8 cellular contexts compared by ENCODE assay signal in the genomic region with DNA sequence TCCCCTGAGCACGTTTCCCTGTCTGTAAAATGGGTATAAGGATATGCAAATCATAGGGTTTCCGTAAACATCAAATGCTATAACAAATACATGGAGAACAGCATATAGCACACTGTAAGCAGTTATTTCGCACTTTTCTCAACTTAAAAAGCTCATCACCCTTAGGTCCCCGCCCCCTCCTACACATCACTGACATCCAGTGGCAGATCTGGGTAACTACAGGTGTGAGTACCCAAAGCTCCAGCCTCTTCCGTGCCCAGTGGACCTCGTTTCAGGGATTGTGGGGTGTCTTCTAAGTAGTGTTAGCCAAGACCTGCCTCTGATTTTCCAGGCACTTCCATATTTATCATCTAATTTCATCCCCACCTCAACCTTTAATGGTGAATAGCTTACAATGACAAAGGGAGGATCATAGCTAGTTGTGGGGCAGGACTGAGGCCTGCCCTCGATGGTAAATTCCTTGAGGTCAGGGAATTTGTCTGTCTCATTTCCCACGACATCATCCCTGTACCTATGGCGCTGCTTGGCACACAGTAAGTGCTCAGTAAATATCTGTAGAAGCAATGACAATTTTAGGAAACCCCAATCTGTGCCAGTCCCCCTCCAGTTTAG.
A peak's percentile ranks its signal among the peaks of the same experiment; 100 is the strongest.
DNase-seq lines count a peak whose midpoint lies in the region; ATAC-seq, FAIRE-seq and TF ChIP-seq lines count a peak whose summit lies in the region.

No MANE protein-coding gene starts in this region.

- no peaks in the 10 kb centered on the region for H3K9me3 Mint-ChIP-seq in stimulated activated naive B cell treated with anti-CD40 and anti-IgM and Interleukin-4, amounts not matched to agents 10 μg/mL and 1 μg/mL and 100 μg/mL, for 72 hours

- no peaks in the 10 kb centered on the region for H3K36me3 Mint-ChIP-seq in stimulated activated naive B cell treated with anti-CD40 and anti-IgM and Interleukin-4, amounts not matched to agents 10 μg/mL and 1 μg/mL and 100 μg/mL, for 72 hours

- DNase-seq in GM12892 (ENCODE audit: insufficient read length), result peak; percentile 41
- DNase-seq in NCI-H1694 (lab: John Stamatoyannopoulos, UW), result peak; percentile 16
- peak; percentile 49 for DNase-seq in amniotic epithelial cell (ENCODE audit: low read depth)
- DNase-seq in iPS DF 6.9 (ENCODE audit: low read depth, low spot score), result peak; percentile 22
- peak; percentile 8 for DNase-seq in stimulated activated naive B cell treated with anti-CD40 and anti-IgM and Interleukin-4, amounts not matched to agents 10 μg/mL and 1 μg/mL and 100 μg/mL, for 72 hours
- no peak for DNase-seq in islet precursor cell

- H3K9ac ChIP-seq in BLaER1, result no peak overlapping the region

- H3K4me1 Mint-ChIP-seq in stimulated activated naive B cell treated with anti-CD40 and anti-IgM and Interleukin-4, amounts not matched to agents 10 μg/mL and 1 μg/mL and 100 μg/mL, for 72 hours, result no peaks in the 10 kb centered on the region

- no peak overlapping the region for H3K4me3 ChIP-seq in BLaER1
- no peak overlapping the region for H3K4me3 ChIP-seq in iPS DF 6.9 (ENCODE audit: low read length)

- H3K27ac ChIP-seq in BLaER1, result no peak overlapping the region
- no peak overlapping the region for H3K27ac ChIP-seq in iPS DF 6.9 (ENCODE audit: low read length)

- H3K4me3 Mint-ChIP-seq in stimulated activated naive B cell treated with anti-CD40 and anti-IgM and Interleukin-4, amounts not matched to agents 10 μg/mL and 1 μg/mL and 100 μg/mL, for 72 hours, result no peak overlapping the region

- H3K27me3 Mint-ChIP-seq in stimulated activated naive B cell treated with anti-CD40 and anti-IgM and Interleukin-4, amounts not matched to agents 10 μg/mL and 1 μg/mL and 100 μg/mL, for 72 hours, result peaks cover 11 to 18% of the 10 kb centered on the region in 2 donors

- TF ChIP-seq POLR2A in GM12892 (IDR thresholded peaks at IDR 0.05; ENCODE audit: low read depth, low read length), result no peak

- peak; percentile 93 for ATAC-seq in HG02798 (IDR thresholded peaks at IDR 0.05; ENCODE audit: poor library complexity, unreplicated experiment)
- ATAC-seq in stimulated activated naive B cell treated with anti-CD40 and anti-IgM and Interleukin-4, amounts not matched to agents 10 μg/mL and 1 μg/mL and 100 μg/mL, for 72 hours (replicated peaks), result peak; percentile 71 to 78

- no peaks in the 10 kb centered on the region for H3K36me3 ChIP-seq in BLaER1
- H3K36me3 ChIP-seq in iPS DF 6.9 (ENCODE audit: control insufficient read depth, insufficient read depth, low read length), result no peaks in the 10 kb centered on the region

- no CpG with 5 or more reads among the region's 9 CpGs for WGBS in iPS DF 6.9 (ENCODE audit: insufficient coverage, insufficient read length)

- H4K20me1 ChIP-seq in BLaER1, result no peaks in the 10 kb centered on the region

- H3K27ac Mint-ChIP-seq in stimulated activated naive B cell treated with anti-CD40 and anti-IgM and Interleukin-4, amounts not matched to agents 10 μg/mL and 1 μg/mL and 100 μg/mL, for 72 hours, result no peak overlapping the region

- H3K4me2 ChIP-seq in BLaER1, result peak overlapping the region; percentile 38

- no peaks in the 10 kb centered on the region for H3K9me3 ChIP-seq in BLaER1
- no peaks in the 10 kb centered on the region for H3K9me3 ChIP-seq in iPS DF 6.9 (ENCODE audit: control insufficient read depth, insufficient read depth, low read length)

- peaks cover 15% of the 10 kb centered on the region for H3K4me1 ChIP-seq in BLaER1
- H3K4me1 ChIP-seq in iPS DF 6.9 (ENCODE audit: control insufficient read depth, insufficient read depth, low read length), result no peaks in the 10 kb centered on the region; the same call in 1 of the 2 replicates

- peak; percentile 95 for FAIRE-seq in GM12892 (lab: Jason Lieb, UNC)

- H3K27me3 ChIP-seq in BLaER1 (no peaks in the 10 kb centered on the region), iPS DF 6.9 (ENCODE audit: control insufficient read depth, insufficient read depth, low read length) (no peaks in the 10 kb centered on the region)
